8 cellular contexts compared by ENCODE assay signal in the genomic region with DNA sequence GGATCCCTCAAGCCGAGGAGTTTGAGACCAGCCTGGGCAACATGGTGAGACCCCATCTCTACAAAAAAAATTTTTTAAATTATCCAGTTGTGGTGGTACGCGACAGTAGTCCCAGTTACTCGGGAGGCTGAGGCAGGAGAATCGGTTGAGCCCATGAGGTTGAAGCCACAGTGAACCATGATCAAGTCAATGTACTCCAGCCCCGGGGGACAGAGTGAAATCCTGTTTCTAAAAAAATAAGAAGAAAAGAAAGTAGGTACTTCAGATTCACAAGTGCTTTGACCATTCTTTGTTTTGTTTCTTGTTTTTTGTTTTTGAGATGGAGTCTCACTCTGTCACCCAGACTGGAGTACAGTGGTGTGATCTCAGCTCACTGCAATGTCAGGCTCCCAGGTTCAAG. TPM values are rescaled to one million over a fixed set of nuclear protein-coding genes. Genes with fewer than 3 reads are reported as not detected.
DNase-seq lines count a peak whose midpoint lies in the region; ATAC-seq and TF ChIP-seq lines count a peak whose summit lies in the region.
"Not testable (repeated sequence)": the region's sequence is repeated elsewhere in the genome, so short reads cannot be mapped to it uniquely, and the experiment has no call there.

No MANE protein-coding gene starts in this region.

- H3K36me3 Mint-ChIP-seq in T-helper 17 cell (ENCODE audit: low read depth), result not testable (repeated sequence)
- peaks cover 10% of the 10 kb centered on the region for H3K36me3 Mint-ChIP-seq in endothelial cell (ENCODE audit: low read depth, unreplicated experiment)

- H3K4me3 Mint-ChIP-seq in T-helper 17 cell (peak overlapping the region; percentile 19), endothelial cell (ENCODE audit: unreplicated experiment) (peak overlapping the region; percentile 51)

- H4K20me1 ChIP-seq in DND-41 (ENCODE audit: insufficient read depth, low read length), result peaks cover 16% of the 10 kb centered on the region

- H2AFZ ChIP-seq in DND-41 (ENCODE audit: low read depth, low read length), result not testable (repeated sequence)

- H3K27ac ChIP-seq in DND-41 (ENCODE audit: low read length) (peak overlapping the region; percentile 98), layer of hippocampus (ENCODE audit: low read depth, low read length) (peak overlapping the region; percentile 96), neutrophil (peak overlapping the region; percentile 91), thyroid gland (peak overlapping the region in 2 of 3 donors; percentile 77 to 86)

- not testable (repeated sequence) for H3K4me1 Mint-ChIP-seq in T-helper 17 cell
- peaks cover 20% of the 10 kb centered on the region for H3K4me1 Mint-ChIP-seq in endothelial cell (ENCODE audit: unreplicated experiment)

- peak overlapping the region; percentile 96 for H3K4me2 ChIP-seq in DND-41 (ENCODE audit: insufficient read depth, low read length)

- not testable (repeated sequence) for TF ChIP-seq CTCF in DND-41 (IDR thresholded peaks at IDR 0.05; ENCODE audit: borderline replicate concordance, extremely low read depth, low read length, poor library complexity, severe bottlenecking); endothelial cell (IDR thresholded peaks at IDR 0.05; ENCODE audit: unreplicated experiment); neutrophil (IDR thresholded peaks at IDR 0.05); thyroid gland (IDR thresholded peaks at IDR 0.05)

- intact Hi-C loops in thyroid gland (cut with DNase I), result loop anchor here (5.0 kb wide), 1 partner anchor 37 kb away; no protein-coding TSS in a partner anchor

- ATAC-seq in DND-41 (ENCODE audit: insufficient read depth, low read depth); T-helper 17 cell: not testable (repeated sequence)

- peaks cover 45% of the 10 kb centered on the region for H3K79me2 ChIP-seq in DND-41 (ENCODE audit: insufficient read depth, low read length)

- H3K4me1 ChIP-seq in DND-41 (ENCODE audit: insufficient read depth, low read length), result peaks cover 38% of the 10 kb centered on the region
- peaks cover 29% of the 10 kb centered on the region for H3K4me1 ChIP-seq in adipocyte (ENCODE audit: control insufficient read depth, insufficient read depth, low read length)
- H3K4me1 ChIP-seq in neutrophil (ENCODE audit: control insufficient read depth in 1 of 2, insufficient read depth in 1 of 2, low read depth in 1 of 2, low read length in 1 of 2), result peaks cover 25 to 26% of the 10 kb centered on the region in 2 experiments
- peaks cover 3 to 25% of the 10 kb centered on the region in 2 donors for H3K4me1 ChIP-seq in thyroid gland

- not testable (repeated sequence) for H3K9me3 Mint-ChIP-seq in endothelial cell (ENCODE audit: unreplicated experiment)

- H3K9me3 ChIP-seq in DND-41 (ENCODE audit: insufficient read depth, low read length, severe bottlenecking); T-helper 17 cell (ENCODE audit: control insufficient read depth, low read length, poor library complexity, severe bottlenecking); adipocyte (ENCODE audit: control insufficient read depth, low read length); neutrophil; thyroid gland: not testable (repeated sequence)

- peak overlapping the region in 1 of 2 experiments; percentile 90; a peak in 3 of 4 replicates for H3K4me3 ChIP-seq in DND-41 (ENCODE audit: low read depth in 1 of 2, low read length in 2 of 2)
- peak overlapping the region; percentile 97 for H3K4me3 ChIP-seq in Jurkat, Clone E6-1 (ENCODE audit: low read length)
- peak overlapping the region; percentile 98 for H3K4me3 ChIP-seq in adipocyte (ENCODE audit: low read length)
- H3K4me3 ChIP-seq in neutrophil (ENCODE audit: low read depth in 1 of 2, low read length in 1 of 2), result peak overlapping the region; percentile 86 to 95
- H3K4me3 ChIP-seq in thyroid gland (replicated peaks in 1 of 3), result peak overlapping the region in 1 of 3 donors; percentile 76

- H3K27ac Mint-ChIP-seq in T-helper 17 cell, result peak overlapping the region; percentile 91
- not testable (repeated sequence) for H3K27ac Mint-ChIP-seq in endothelial cell (ENCODE audit: unreplicated experiment)

- not testable (repeated sequence) for TF ChIP-seq POLR2A in thyroid gland (IDR thresholded peaks at IDR 0.05)

- not testable (repeated sequence) for DNase-seq in DND-41; Jurkat, Clone E6-1 (ENCODE audit: low read depth, low spot score); T-helper 17 cell; adipocyte (ENCODE audit: low read depth); endothelial cell (ENCODE audit: low spot score); thyroid gland

- WGBS in thyroid gland, 2 donors, result 80 to 86% methylated on average over 6 of the region's 6 CpGs

- H3K36me3 ChIP-seq in DND-41 (ENCODE audit: insufficient read depth, low read length) (peaks cover 28% of the 10 kb centered on the region), neutrophil (peaks cover 11% of the 10 kb centered on the region)
- not testable (repeated sequence) for H3K36me3 ChIP-seq in adipocyte (ENCODE audit: control insufficient read depth, insufficient read depth, low read length, severe bottlenecking); thyroid gland

- not testable (repeated sequence) for H3K27me3 Mint-ChIP-seq in T-helper 17 cell; endothelial cell (ENCODE audit: unreplicated experiment)

- peak overlapping the region; percentile 99 for H3K9ac ChIP-seq in DND-41 (ENCODE audit: low read depth, low read length)
- not testable (repeated sequence) for H3K9ac ChIP-seq in adipocyte (ENCODE audit: low read length)

- not testable (repeated sequence) for H3K27me3 ChIP-seq in DND-41 (ENCODE audit: insufficient read depth, low read length, poor library complexity); adipocyte (replicated peaks; ENCODE audit: control insufficient read depth, insufficient read depth, low read length); layer of hippocampus (ENCODE audit: control insufficient read depth, insufficient read depth, low read length); neutrophil; thyroid gland

RNA-seq across cellular contexts. Expression of gene RFC2, which starts 1.3 kb away (rescaled TPM):
- 119 TPM for polyA plus RNA-seq in Jurkat, Clone E6-1 (2012; ENCODE audit: insufficient read depth, insufficient read length)
- 10 to 100 TPM in 1 of 2 donors, 1 to 10 TPM in 1; 9.5 to 12.4 TPM for total RNA-seq in T-helper 17 cell
- 38.8 TPM for total RNA-seq in endothelial cell (ENCODE audit: unreplicated experiment)
- total RNA-seq in thyroid gland, result 10 to 100 TPM; 11.4 to 16.8 (median 14.0) TPM

RNA-seq across cellular contexts. Expression of gene CLIP2, which starts 33.7 kb away (rescaled TPM):
- 6.5 TPM for polyA plus RNA-seq in Jurkat, Clone E6-1 (2012; ENCODE audit: insufficient read depth, insufficient read length)
- total RNA-seq in T-helper 17 cell, result 10 to 100 TPM in 1 of 2 donors, 1 to 10 TPM in 1; 3.2 to 13.4 TPM
- 110 TPM for total RNA-seq in endothelial cell (ENCODE audit: unreplicated experiment)
- 10 to 100 TPM in 1 of 4 donors, 1 to 10 TPM in 3; 4.4 to 16.5 (median 6.7) TPM for total RNA-seq in thyroid gland

RNA-seq across cellular contexts. Expression of gene LAT2, which starts 45.7 kb away (rescaled TPM):
- 2.2 TPM for polyA plus RNA-seq in Jurkat, Clone E6-1 (2012; ENCODE audit: insufficient read depth, insufficient read length)
- 1 to 10 TPM; 2.2 to 8.6 TPM for total RNA-seq in T-helper 17 cell
- 0.64 TPM for total RNA-seq in endothelial cell (ENCODE audit: unreplicated experiment)
- 1 to 10 TPM in 3 of 4 donors, under 1 TPM in 1; 0.93 to 3.4 (median 2.5) TPM for total RNA-seq in thyroid gland
